In the genomic region with DNA sequence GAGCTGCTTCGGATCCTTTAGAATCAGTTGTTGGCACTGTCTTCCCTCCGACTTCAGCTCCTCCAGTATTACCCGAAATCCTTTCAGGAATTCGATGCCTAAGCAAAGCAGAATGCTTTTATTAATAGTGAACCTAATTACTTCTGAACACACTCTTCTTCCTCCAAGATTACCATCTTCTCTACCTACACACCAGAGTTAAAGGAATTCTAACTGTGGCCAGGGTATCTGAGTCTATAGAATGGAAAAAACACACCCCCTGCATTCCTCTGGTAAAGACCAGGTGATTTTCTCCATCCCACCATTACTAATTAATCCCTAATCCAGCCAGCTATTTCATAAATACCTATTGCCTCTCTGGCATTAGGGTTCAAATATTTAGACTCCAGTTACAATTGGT, we compare ENCODE assay signal across 19 cellular contexts. TPM values are rescaled to one million over a fixed set of nuclear protein-coding genes. Genes with fewer than 3 reads are reported as not detected.
DNase-seq lines count a peak whose midpoint lies in the region; ATAC-seq and TF ChIP-seq lines count a peak whose summit lies in the region.
"Had no signal": no experiment of that assay in that cellular context is flagged by ENCODE, and none has a peak within 500 bp of the region (broad histone marks: within the 10 kb centered on the region; RNA-seq: fewer than 3 reads in every experiment).

No MANE protein-coding gene starts in this region.

- H3K9me3 ChIP-seq in cardiac muscle cell (ENCODE audit: low read depth) (no peaks in the 10 kb centered on the region), mammary epithelial cell (replicated peaks; ENCODE audit: insufficient read depth, low read length) (no peaks in the 10 kb centered on the region)
- H3K9me3 ChIP-seq: BLaER1 treated with 17β-estradiol and CSF1 and Interleukin-3, amounts not matched to agents 10 nM and 100 nM; MG63; SK-N-SH had no signal

- H3K4me1 ChIP-seq in cardiac muscle cell (ENCODE audit: low read depth) (peaks cover 28% of the 10 kb centered on the region), mammary epithelial cell (ENCODE audit: insufficient read depth, low read length) (no peaks in the 10 kb centered on the region)
- H3K4me1 ChIP-seq: BLaER1 treated with 17β-estradiol and CSF1 and Interleukin-3, amounts not matched to agents 10 nM and 100 nM had no signal

- peaks cover 22% of the 10 kb centered on the region for H3K36me3 ChIP-seq in cardiac muscle cell
- no peaks in the 10 kb centered on the region for H3K36me3 ChIP-seq in mammary epithelial cell (ENCODE audit: insufficient read depth, low read length)
- H3K36me3 ChIP-seq: BLaER1 treated with 17β-estradiol and CSF1 and Interleukin-3, amounts not matched to agents 10 nM and 100 nM; MG63 had no signal

- no TSS peak for BruUV-seq in mammary epithelial cell (replicated peaks; lab: Mats Ljungman, UMichigan)

- dilution Hi-C loops in mammary epithelial cell (cut with HindIII; ENCODE audit: low sequenced_read_pairs): no loop called here

- 6% methylated on average over 4 of the region's 4 CpGs for WGBS in mammary epithelial cell (ENCODE audit: low coverage, missing lambda C conversion rate)

- peak overlapping the region; percentile 62 for H3K27ac Mint-ChIP-seq in nephron progenitor cell
- H3K27ac Mint-ChIP-seq: CD4-positive, alpha-beta memory T cell; IgD-negative memory B cell had no signal

- intact Hi-C loops in left cardiac atrium (cut with DNase I) (no loop called here), mammary epithelial cell (cut with micrococcal nuclease) (no loop called here)

- no peak overlapping the region for H3K4me3 Mint-ChIP-seq in nephron progenitor cell
- H3K4me3 Mint-ChIP-seq: CD4-positive, alpha-beta memory T cell had no signal

- H3K4me2 ChIP-seq in mammary epithelial cell (ENCODE audit: insufficient read depth, low read depth, low read length): no peak overlapping the region
- H3K4me2 ChIP-seq: BLaER1 treated with 17β-estradiol and CSF1 and Interleukin-3, amounts not matched to agents 10 nM and 100 nM; SK-N-SH had no signal

- no peaks in the 10 kb centered on the region for H3K9me3 Mint-ChIP-seq in nephron progenitor cell
- H3K9me3 Mint-ChIP-seq: CD4-positive, alpha-beta memory T cell; IgD-negative memory B cell had no signal

- peaks cover 36% of the 10 kb centered on the region for H3K4me1 Mint-ChIP-seq in nephron progenitor cell

- CTCF ChIA-PET in mammary epithelial cell (lab: Charles Lee; ENCODE audit: low non-redundant PET): interaction anchor here (0.6 kb wide), 1 partner anchor 32 kb away, joined by 4 read pairs; no protein-coding TSS in a partner anchor

- no peak for TF ChIP-seq CTCF in cardiac muscle cell (IDR thresholded peaks at IDR 0.05; ENCODE audit: low read depth, low read length)
- no peak for TF ChIP-seq CTCF in mammary epithelial cell (conservative IDR thresholded peaks at IDR 0.05 in 1 of 2, IDR thresholded peaks at IDR 0.05 in 1 of 2; ENCODE audit: extremely low read depth in 1 of 2, insufficient read depth in 1 of 2, low read depth in 1 of 2, low read length in 2 of 2)
- no peak for TF ChIP-seq CTCF in nephron progenitor cell (IDR thresholded peaks at IDR 0.05)

- peak overlapping the region; percentile 28 for H2AFZ ChIP-seq in mammary epithelial cell (ENCODE audit: low read depth, low read length)
- H2AFZ ChIP-seq: GM23248 had no signal

- no peaks in the 10 kb centered on the region for H3K27me3 ChIP-seq in cardiac muscle cell
- no peaks in the 10 kb centered on the region for H3K27me3 ChIP-seq in mammary epithelial cell (ENCODE audit: insufficient read depth, low read length)
- H3K27me3 ChIP-seq: BLaER1 treated with 17β-estradiol and CSF1 and Interleukin-3, amounts not matched to agents 10 nM and 100 nM; MG63 had no signal

- H3K36me3 Mint-ChIP-seq in nephron progenitor cell (ENCODE audit: low read depth): peaks cover 80% of the 10 kb centered on the region
- H3K36me3 Mint-ChIP-seq: CD4-positive, alpha-beta memory T cell; IgD-negative memory B cell had no signal

- peaks cover 2% of the 10 kb centered on the region for H3K27me3 Mint-ChIP-seq in nephron progenitor cell (ENCODE audit: low read depth, poor library complexity)

- no peaks in the 10 kb centered on the region for H3K79me2 ChIP-seq in mammary epithelial cell (ENCODE audit: insufficient read depth, low read length)

- H4K20me1 ChIP-seq in mammary epithelial cell (ENCODE audit: insufficient read depth, low read length): no peaks in the 10 kb centered on the region
- H4K20me1 ChIP-seq: BLaER1 treated with 17β-estradiol and CSF1 and Interleukin-3, amounts not matched to agents 10 nM and 100 nM had no signal

- no peak overlapping the region for H3K4me3 ChIP-seq in cardiac muscle cell
- no peak overlapping the region for H3K4me3 ChIP-seq in mammary epithelial cell (replicated peaks in 1 of 3; ENCODE audit: insufficient read depth in 1 of 3, low read depth in 2 of 3, low read length in 3 of 3)
- H3K4me3 ChIP-seq: BLaER1 treated with 17β-estradiol and CSF1 and Interleukin-3, amounts not matched to agents 10 nM and 100 nM; GM23248; MG63 had no signal

- no peak overlapping the region for H3K9ac ChIP-seq in mammary epithelial cell (ENCODE audit: insufficient read depth, low read length)
- H3K9ac ChIP-seq: BLaER1 treated with 17β-estradiol and CSF1 and Interleukin-3, amounts not matched to agents 10 nM and 100 nM; GM23248; SK-N-SH had no signal

- in situ Hi-C loops in mammary epithelial cell (cut with MboI; ENCODE audit: low sequenced_read_pairs in 2 of 2): no loop called here

- H3K27ac ChIP-seq in cardiac muscle cell (peak overlapping the region; percentile 2), mammary epithelial cell (ENCODE audit: insufficient read depth, low read depth, low read length) (no peak overlapping the region)
- H3K27ac ChIP-seq: BLaER1 treated with 17β-estradiol and CSF1 and Interleukin-3, amounts not matched to agents 10 nM and 100 nM; GM23248 had no signal

- DNase-seq in cardiac muscle cell (ENCODE audit: low read depth in 1 of 2, low spot score in 1 of 2) (no peak), left cardiac atrium (no peak), mammary epithelial cell (no peak), nephron progenitor cell (no peak), LoVo (ENCODE audit: low spot score) (no peak)
- DNase-seq: 8988T; CD4-positive, alpha-beta memory T cell; GDM1; GM23248; MG63; NCI-H1436; NCI-H774; SIG-M5; SK-N-SH had no signal

- no peak for ATAC-seq in left cardiac atrium
- ATAC-seq in HG03432 (IDR thresholded peaks at IDR 0.05; ENCODE audit: unreplicated experiment): no peak
- ATAC-seq in GM21717 (IDR thresholded peaks at IDR 0.05; ENCODE audit: unreplicated experiment): no peak
- ATAC-seq: HCT116 had no signal

RNA-seq across cellular contexts. Expression of a gene that starts 49.8 kb away (rescaled TPM):
- total RNA-seq in cardiac muscle cell (not detected in 2 replicates), left cardiac atrium (not detected), mammary epithelial cell (under 1 TPM in 1 of 2 donors, not detected in 1; 0.21 TPM)
- polyA plus RNA-seq in cardiac muscle cell (0.91 TPM in 1 of 2 replicates, not detected in the other), mammary epithelial cell (0.17 TPM)
- not detected for polyA minus RNA-seq in mammary epithelial cell
- total RNA-seq: CD4-positive, alpha-beta memory T cell; GM23248 had no signal
- polyA plus RNA-seq: CD4-positive, alpha-beta memory T cell; GM23248; IgD-negative memory B cell had no signal

RNA-seq across cellular contexts. Expression of a gene that starts 54.9 kb away (rescaled TPM):
- total RNA-seq in cardiac muscle cell (23.1 and 110 TPM in 2 replicates), left cardiac atrium (1 to 10 TPM; 3.9 to 5.9 TPM), mammary epithelial cell (10 to 100 TPM in 1 of 2 donors, 1 to 10 TPM in 1; 9.8 to 40.2 TPM)
- polyA plus RNA-seq in cardiac muscle cell (7.4 and 26.5 TPM in 2 replicates), mammary epithelial cell (5.4 TPM)
- 16.3 TPM for polyA minus RNA-seq in mammary epithelial cell
- total RNA-seq: CD4-positive, alpha-beta memory T cell had no signal
- polyA plus RNA-seq: CD4-positive, alpha-beta memory T cell; IgD-negative memory B cell had no signal
